8 cellular contexts compared by ENCODE assay signal in the genomic region with DNA sequence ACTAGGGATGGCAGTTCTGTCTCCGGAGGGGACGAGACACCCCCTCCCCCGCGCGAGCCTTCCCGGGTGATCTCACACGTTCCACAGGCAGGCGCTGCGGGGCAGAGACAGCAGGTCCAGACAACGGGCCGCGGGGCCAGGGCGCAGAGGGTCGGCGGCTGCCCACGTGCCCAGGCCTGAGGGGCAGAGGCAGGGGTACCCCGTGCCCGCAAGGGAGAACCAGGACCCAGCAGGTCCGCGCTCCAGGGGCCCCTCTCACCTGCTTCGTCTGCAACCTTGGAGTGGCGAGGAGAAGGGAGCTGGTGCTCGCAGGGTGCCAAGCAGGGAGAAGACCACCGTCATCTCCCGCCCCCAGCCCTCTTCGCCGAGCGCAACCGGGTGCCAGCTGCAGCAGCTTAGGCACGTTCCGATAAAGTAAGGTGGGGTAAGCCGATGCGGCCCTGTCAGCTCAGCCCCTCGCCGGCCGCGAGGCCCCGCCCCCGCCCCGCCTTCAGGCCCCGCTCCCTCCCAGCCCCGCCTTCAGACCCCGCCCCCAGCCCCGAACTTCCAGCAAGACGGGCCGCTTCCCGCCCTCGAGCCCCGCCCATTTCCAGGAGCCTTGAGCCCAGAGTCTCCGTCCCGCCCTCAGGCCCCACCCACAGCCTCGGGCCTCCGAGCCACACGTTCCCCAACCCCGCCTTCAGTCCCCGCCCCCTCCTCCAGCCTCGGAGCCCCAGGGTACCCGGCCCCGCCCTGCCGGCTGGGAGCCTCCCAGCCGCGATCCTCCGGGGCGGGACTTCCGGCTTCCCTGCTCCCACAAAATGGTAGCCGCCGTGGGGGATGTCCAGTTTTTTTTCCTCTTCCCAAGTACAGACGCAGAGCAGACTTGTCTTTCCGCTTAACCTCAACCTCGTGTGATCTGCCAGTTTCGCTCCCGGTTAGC. TPM values are rescaled to one million over a fixed set of nuclear protein-coding genes. Genes with fewer than 3 reads are reported as not detected.
A peak's percentile ranks its signal among the peaks of the same experiment; 100 is the strongest.
DNase-seq lines count a peak whose midpoint lies in the region; ATAC-seq and TF ChIP-seq lines count a peak whose summit lies in the region.

A gene with protein sequence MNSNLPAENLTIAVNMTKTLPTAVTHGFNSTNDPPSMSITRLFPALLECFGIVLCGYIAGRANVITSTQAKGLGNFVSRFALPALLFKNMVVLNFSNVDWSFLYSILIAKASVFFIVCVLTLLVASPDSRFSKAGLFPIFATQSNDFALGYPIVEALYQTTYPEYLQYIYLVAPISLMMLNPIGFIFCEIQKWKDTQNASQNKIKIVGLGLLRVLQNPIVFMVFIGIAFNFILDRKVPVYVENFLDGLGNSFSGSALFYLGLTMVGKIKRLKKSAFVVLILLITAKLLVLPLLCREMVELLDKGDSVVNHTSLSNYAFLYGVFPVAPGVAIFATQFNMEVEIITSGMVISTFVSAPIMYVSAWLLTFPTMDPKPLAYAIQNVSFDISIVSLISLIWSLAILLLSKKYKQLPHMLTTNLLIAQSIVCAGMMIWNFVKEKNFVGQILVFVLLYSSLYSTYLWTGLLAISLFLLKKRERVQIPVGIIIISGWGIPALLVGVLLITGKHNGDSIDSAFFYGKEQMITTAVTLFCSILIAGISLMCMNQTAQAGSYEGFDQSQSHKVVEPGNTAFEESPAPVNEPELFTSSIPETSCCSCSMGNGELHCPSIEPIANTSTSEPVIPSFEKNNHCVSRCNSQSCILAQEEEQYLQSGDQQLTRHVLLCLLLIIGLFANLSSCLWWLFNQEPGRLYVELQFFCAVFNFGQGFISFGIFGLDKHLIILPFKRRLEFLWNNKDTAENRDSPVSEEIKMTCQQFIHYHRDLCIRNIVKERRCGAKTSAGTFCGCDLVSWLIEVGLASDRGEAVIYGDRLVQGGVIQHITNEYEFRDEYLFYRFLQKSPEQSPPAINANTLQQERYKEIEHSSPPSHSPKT (minus strand): TSS at position 416 of the 922 bp plus-strand sequence. CDS start 5,073 bp downstream, outside the sequence.

- no peaks in the 10 kb centered on the region for H3K36me3 ChIP-seq in adipocyte (ENCODE audit: control insufficient read depth, insufficient read depth, low read length, severe bottlenecking)
- peaks cover 0 to 8% (median under 1%) of the 10 kb centered on the region in 9 donors for H3K36me3 ChIP-seq in heart left ventricle

- H3K4me1 ChIP-seq in adipocyte (ENCODE audit: control insufficient read depth, insufficient read depth, low read length): peaks cover 8% of the 10 kb centered on the region
- H3K4me1 ChIP-seq in heart left ventricle: peaks cover 0 to 29% (median 3%) of the 10 kb centered on the region in 12 donors

- peak within 1 kb of the TSS; percentile 96 for H3K4me3 Mint-ChIP-seq in type B pancreatic cell

- H3K27ac Mint-ChIP-seq in type B pancreatic cell: peak within 1 kb of the TSS; percentile 92

- WGBS in heart left ventricle, 4 donors: 0 to 1% (median 0%) methylated on average over 27 to 72 of the region's 72 CpGs

- no peaks in the 10 kb centered on the region for H3K9me3 ChIP-seq in adipocyte (ENCODE audit: control insufficient read depth, low read length)
- H3K9me3 ChIP-seq in heart left ventricle: no peaks in the 10 kb centered on the region

- peak within 1 kb of the TSS; percentile 83 to 96 (median 91) for H3K27ac ChIP-seq in heart left ventricle

- peaks cover 5% of the 10 kb centered on the region for H3K9me3 Mint-ChIP-seq in type B pancreatic cell

- H3K9ac ChIP-seq in adipocyte (ENCODE audit: low read length): peak within 1 kb of the TSS; percentile 85

- H3K4me3 ChIP-seq in GM12875 (ENCODE audit: low read depth, low read length) (peak within 1 kb of the TSS; percentile 70), adipocyte (ENCODE audit: low read length) (peak within 1 kb of the TSS; percentile 96), heart left ventricle (peak within 1 kb of the TSS; percentile 72 to 96 (median 92))

- ATAC-seq in HG02763 (IDR thresholded peaks at IDR 0.05; ENCODE audit: unreplicated experiment): peak; percentile 86
- ATAC-seq in heart left ventricle: peak; percentile 99 to 100 (median 99)

- intact Hi-C loops in heart left ventricle (cut with DNase I): loop anchor here in 2 of 10 donors (5.0 kb wide), 2 partner anchors 75 to 115 kb away; no protein-coding TSS in a partner anchor

- TF ChIP-seq POLR2A in heart left ventricle (IDR thresholded peaks at IDR 0.05): no peak

- H3K27me3 ChIP-seq in adipocyte (replicated peaks; ENCODE audit: control insufficient read depth, insufficient read depth, low read length) (no peaks in the 10 kb centered on the region), heart left ventricle (no peaks in the 10 kb centered on the region)

- DNase-seq in NCI-H1436 (lab: John Stamatoyannopoulos, UW) (peak; percentile 99), SW480 (ENCODE audit: low spot score) (peak; percentile 96), adipocyte (ENCODE audit: low read depth) (peak; percentile 100), heart left ventricle (peak; percentile 100), pons (ENCODE audit: low spot score) (peak; percentile 98), type B pancreatic cell (ENCODE audit: extremely low spot score, unreplicated experiment) (peak; percentile 96)

- no peaks in the 10 kb centered on the region for H3K36me3 Mint-ChIP-seq in type B pancreatic cell

- peaks cover 20% of the 10 kb centered on the region for H3K27me3 Mint-ChIP-seq in type B pancreatic cell

- TF ChIP-seq CTCF in GM12875 (IDR thresholded peaks at IDR 0.05; ENCODE audit: borderline replicate concordance, insufficient read depth, low read depth, low read length) (no peak), heart left ventricle (IDR thresholded peaks at IDR 0.05) (peak in 5 of 12 donors; percentile 10 to 24 (median 13)), type B pancreatic cell (conservative IDR thresholded peaks at IDR 0.05) (no peak)

- H3K4me1 Mint-ChIP-seq in type B pancreatic cell (ENCODE audit: unreplicated experiment): peaks cover 4% of the 10 kb centered on the region

RNA-seq across cellular contexts. Expression of the gene that starts here (rescaled TPM):
- total RNA-seq in heart left ventricle (10 to 100 TPM; 13.7 to 21.3 (median 16.3) TPM), type B pancreatic cell (ENCODE audit: low replicate concordance) (1.6 and 6.2 TPM in 2 replicates)
- polyA plus RNA-seq in heart left ventricle: 1 to 10 TPM; 3.5 to 6.5 TPM

Comparison
In these comparisons a context has a peak if more than half of its experiments do, and no peak if none do; other contexts are left out.
1. Peak in every context shown above with its lines: DNase-seq, ATAC-seq, H3K4me3 ChIP-seq and H3K27ac ChIP-seq.